26 cellular contexts compared by ENCODE assay signal in the genomic region with DNA sequence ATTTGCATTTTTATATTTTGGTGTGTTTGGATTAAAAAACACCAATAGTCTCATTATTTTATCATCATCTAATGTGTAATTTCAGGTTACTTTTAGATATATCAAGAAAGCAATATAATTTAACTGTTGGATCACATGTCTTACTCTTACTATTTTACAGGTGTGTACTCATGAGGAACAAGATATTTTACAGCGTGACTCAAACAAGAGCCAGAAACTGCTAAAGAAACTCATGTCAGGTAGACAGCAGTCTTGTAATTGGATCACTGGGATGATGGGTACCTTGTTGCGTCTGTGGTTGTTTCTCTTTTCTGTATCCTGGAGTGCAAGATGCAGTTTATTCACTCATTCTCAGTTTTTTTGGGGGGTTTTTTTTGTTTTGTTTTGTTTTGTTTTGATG. TPM values are rescaled to one million over a fixed set of nuclear protein-coding genes. Genes with fewer than 3 reads are reported as not detected.
"Had no signal": no experiment of that assay in that cellular context is flagged by ENCODE, and none has a peak within 500 bp of the region (broad histone marks: within the 10 kb centered on the region; RNA-seq: fewer than 3 reads in every experiment).

No MANE protein-coding gene starts in this region.

- H3K4me1 ChIP-seq: neural progenitor cell, parathyroid adenoma, right atrium auricular region, right lobe of liver, tibial nerve, uterus had no signal

- H3K27me3 ChIP-seq: neural progenitor cell, neutrophil, right atrium auricular region, right lobe of liver, tibial nerve, uterus had no signal

- DNase-seq: islet precursor cell; left ventricle myocardium inferior; mesendoderm; naive B cell; natural killer cell; nephron progenitor cell; occipital lobe; right lobe of liver; stimulated activated CD4-positive, alpha-beta T cell treated with anti-CD3 and anti-CD28 coated beads, Interleukin-1b, Interleukin-23, amount 100 ng/mL, for 48 hours; stimulated activated CD4-positive, alpha-beta T cell treated with anti-CD3 and anti-CD28 coated beads, Interleukin-2, amount 100 ng/mL, for 48 hours; stimulated activated CD4-positive, alpha-beta T cell treated with anti-CD3 and anti-CD28 coated beads, Interleukin-4, amount 100 ng/mL, for 4 hours; stimulated activated CD8-positive, alpha-beta memory T cell treated with anti-CD3 and anti-CD28 coated beads, Interleukin-4, amount 100 ng/mL, for 48 hours; stimulated activated naive CD4-positive, alpha-beta T cell treated with Interleukin-2 at 50 U/mL for 16 hours; stimulated activated naive CD8-positive, alpha-beta T cell treated with anti-CD3 and anti-CD28 coated beads, Interleukin-15, amount 100 ng/mL, for 72 hours; substantia nigra; uterus had no signal

- H3K27ac ChIP-seq: left ventricle myocardium inferior, neural progenitor cell, neutrophil, parathyroid adenoma, right atrium auricular region, right lobe of liver, tibial nerve, uterus had no signal

- H3K27ac Mint-ChIP-seq: mesothelial cell of epicardium; natural killer cell; nephron progenitor cell; neural progenitor cell; stimulated activated memory B cell treated with anti-CD40 and anti-IgM and Interleukin-4, amounts not matched to agents 10 μg/mL and 1 μg/mL and 100 μg/mL, for 72 hours; stimulated activated naive CD8-positive, alpha-beta T cell treated with anti-CD3 and anti-CD28 coated beads, Interleukin-15, amount 100 ng/mL, for 72 hours; type B pancreatic cell had no signal

- H3K4me3 Mint-ChIP-seq: mesothelial cell of epicardium; naive B cell; natural killer cell; nephron progenitor cell; neural progenitor cell; stimulated activated memory B cell treated with anti-CD40 and anti-IgM and Interleukin-4, amounts not matched to agents 10 μg/mL and 1 μg/mL and 100 μg/mL, for 72 hours; stimulated activated naive CD8-positive, alpha-beta T cell treated with anti-CD3 and anti-CD28 coated beads, Interleukin-15, amount 100 ng/mL, for 72 hours; type B pancreatic cell had no signal

- H3K4me3 ChIP-seq: left ventricle myocardium inferior, lung, neural progenitor cell, right atrium auricular region, right lobe of liver, smooth muscle cell, tibial nerve, uterus had no signal

- H3K9me3 ChIP-seq: left ventricle myocardium inferior, neutrophil, right atrium auricular region, right lobe of liver, tibial nerve, uterus had no signal

- H3K36me3 ChIP-seq: uterus had no signal

- H3K27me3 Mint-ChIP-seq: naive B cell; stimulated activated memory B cell treated with anti-CD40 and anti-IgM and Interleukin-4, amounts not matched to agents 10 μg/mL and 1 μg/mL and 100 μg/mL, for 72 hours; stimulated activated naive CD8-positive, alpha-beta T cell treated with anti-CD3 and anti-CD28 coated beads, Interleukin-15, amount 100 ng/mL, for 72 hours; type B pancreatic cell had no signal

- H3K9me3 Mint-ChIP-seq: mesothelial cell of epicardium; naive B cell; natural killer cell; nephron progenitor cell; neural progenitor cell; stimulated activated memory B cell treated with anti-CD40 and anti-IgM and Interleukin-4, amounts not matched to agents 10 μg/mL and 1 μg/mL and 100 μg/mL, for 72 hours; stimulated activated naive CD8-positive, alpha-beta T cell treated with anti-CD3 and anti-CD28 coated beads, Interleukin-15, amount 100 ng/mL, for 72 hours; type B pancreatic cell had no signal

- H3K4me1 Mint-ChIP-seq: mesothelial cell of epicardium; naive B cell; natural killer cell; nephron progenitor cell; neural progenitor cell; stimulated activated memory B cell treated with anti-CD40 and anti-IgM and Interleukin-4, amounts not matched to agents 10 μg/mL and 1 μg/mL and 100 μg/mL, for 72 hours had no signal

RNA-seq across cellular contexts. Expression of a gene that starts 19.3 kb away (rescaled TPM):
- total RNA-seq: right atrium auricular region had no signal
